ENCODE assay signal across 8 cellular contexts in genomic region chr4:185258741-185259140, GRCh38. TPM values are rescaled to one million over a fixed set of nuclear protein-coding genes. Genes with fewer than 3 reads are reported as not detected.
DNase-seq lines count a peak whose midpoint lies in the region; ATAC-seq, FAIRE-seq and TF ChIP-seq lines count a peak whose summit lies in the region.
"Not testable (repeated sequence)": the region's sequence is repeated elsewhere in the genome, so short reads cannot be mapped to it uniquely, and the experiment has no call there.

No MANE protein-coding gene starts in this region.

- not testable (repeated sequence) for H2BK20ac ChIP-seq in H1 (ENCODE audit: low read length)

- H4K20me1 ChIP-seq in H1 (replicated peaks in 1 of 2; ENCODE audit: control insufficient read depth in 1 of 2, insufficient read depth in 2 of 2, low read length in 2 of 2): not testable (repeated sequence)

- H3K27ac Mint-ChIP-seq in CD8-positive, alpha-beta T cell: peak overlapping the region; percentile 76
- not testable (repeated sequence) for H3K27ac Mint-ChIP-seq in activated CD4-positive, alpha-beta memory T cell treated with anti-CD3 and anti-CD28 coated beads for 36 hours

- H3K4ac ChIP-seq in H1 (replicated peaks; ENCODE audit: insufficient read length, low read depth, low read length): not testable (repeated sequence)

- H3K27me3 Mint-ChIP-seq in CD8-positive, alpha-beta T cell (ENCODE audit: low read depth); activated CD4-positive, alpha-beta memory T cell treated with anti-CD3 and anti-CD28 coated beads for 36 hours: not testable (repeated sequence)

- H3K4me2 ChIP-seq in H1 (ENCODE audit: insufficient read depth in 1 of 2, low read depth in 2 of 2, low read length in 2 of 2): not testable (repeated sequence)

- TF ChIP-seq CTCF in CD8-positive, alpha-beta T cell (IDR thresholded peaks at IDR 0.05); H1 (IDR thresholded peaks at IDR 0.05; ENCODE audit: control extremely low read depth in 1 of 3, insufficient read depth in 1 of 3, low read depth in 1 of 3, low read length in 3 of 3); kidney (IDR thresholded peaks at IDR 0.05; ENCODE audit: borderline replicate concordance, extremely low read depth, insufficient read depth): not testable (repeated sequence)

- intact Hi-C loops in CD8-positive, alpha-beta T cell (cut with DNase I, micrococcal nuclease); kidney (cut with DNase I): not testable (repeated sequence)
- intact Hi-C loops in activated CD4-positive, alpha-beta memory T cell treated with anti-CD3 and anti-CD28 coated beads for 36 hours (cut with micrococcal nuclease): loop anchor here (5.0 kb wide), 1 partner anchor 84 kb away; no protein-coding TSS in a partner anchor

- TF ChIP-seq RAD21 in H1 (IDR thresholded peaks at IDR 0.05 in 1 of 2, conservative IDR thresholded peaks at IDR 0.05 in 1 of 2; ENCODE audit: low read depth in 2 of 2, low read length in 2 of 2): not testable (repeated sequence)

- CTCF ChIA-PET in CD8-positive, alpha-beta T cell (lab: Charles Lee); activated CD4-positive, alpha-beta memory T cell treated with anti-CD3 and anti-CD28 coated beads for 36 hours (lab: Charles Lee); H1 (lab: Charles Lee; ENCODE audit: partially characterized antibody): not testable (repeated sequence)

- not testable (repeated sequence) for H2BK5ac ChIP-seq in H1 (ENCODE audit: low read depth, low read length)

- 89% methylated on average over 2 of the region's 2 CpGs; no CpG with 5 or more reads in 1 of the 2 experiments for WGBS in H1 (ENCODE audit: extremely low coverage in 1 of 2, insufficient coverage in 1 of 2, insufficient read length in 1 of 2, insufficient replicate concordance in 2 of 2, low coverage in 1 of 2, low lambda C conversion rate in 2 of 2, missing lambda C conversion rate in 1 of 2), 2 experiments
- WGBS in small intestine, 3 donors: 3 to 12% (median 10%) methylated on average over 2 of the region's 2 CpGs

- not testable (repeated sequence) for H3K4me3 Mint-ChIP-seq in CD8-positive, alpha-beta T cell; activated CD4-positive, alpha-beta memory T cell treated with anti-CD3 and anti-CD28 coated beads for 36 hours

- not testable (repeated sequence) for DNase-seq in CD8-positive, alpha-beta T cell; HTR-8/SVneo (ENCODE audit: insufficient read length, low spot score); H1 (ENCODE audit: low read depth in 1 of 2, low spot score in 2 of 2); kidney
- peak; percentile 59 for DNase-seq in NCI-H82 (lab: John Stamatoyannopoulos, UW)
- DNase-seq in activated CD4-positive, alpha-beta memory T cell treated with anti-CD3 and anti-CD28 coated beads for 36 hours: peak; percentile 40
- DNase-seq in small intestine: peak; percentile 28

- not testable (repeated sequence) for H3K9ac ChIP-seq in H1 (replicated peaks in 1 of 4; ENCODE audit: extremely low read depth in 1 of 4, low read depth in 3 of 4, low read length in 3 of 4); kidney (ENCODE audit: low read length in 2 of 2)

- not testable (repeated sequence) for H3K79me1 ChIP-seq in H1 (ENCODE audit: low read depth, low read length)

- peak; percentile 24 for ATAC-seq in CD8-positive, alpha-beta T cell
- ATAC-seq in GM19463 (IDR thresholded peaks at IDR 0.05; ENCODE audit: unreplicated experiment): peak; percentile 45

- H2BK12ac ChIP-seq in H1 (ENCODE audit: low read depth, low read length): not testable (repeated sequence)

- H3K23ac ChIP-seq in H1 (ENCODE audit: insufficient read length): not testable (repeated sequence)

- H2BK15ac ChIP-seq in H1 (ENCODE audit: low read length): not testable (repeated sequence)

- not testable (repeated sequence) for H3K56ac ChIP-seq in H1 (replicated peaks; ENCODE audit: insufficient read length, low read depth, low read length)

- TF ChIP-seq POLR2A in H1 (IDR thresholded peaks at IDR 0.05; ENCODE audit: control extremely low read depth in 1 of 2, low read depth in 2 of 2, low read length in 2 of 2): not testable (repeated sequence)

- not testable (repeated sequence) for H2BK120ac ChIP-seq in H1 (replicated peaks; ENCODE audit: low read depth, low read length)

- not testable (repeated sequence) for H3K14ac ChIP-seq in H1 (ENCODE audit: insufficient read length)

- H3K36me3 Mint-ChIP-seq in CD8-positive, alpha-beta T cell: not testable (repeated sequence)
- H3K36me3 Mint-ChIP-seq in activated CD4-positive, alpha-beta memory T cell treated with anti-CD3 and anti-CD28 coated beads for 36 hours: peaks cover 10% of the 10 kb centered on the region

- not testable (repeated sequence) for H2AK5ac ChIP-seq in H1 (ENCODE audit: low read depth, low read length)

- not testable (repeated sequence) for H3K9me3 Mint-ChIP-seq in CD8-positive, alpha-beta T cell; activated CD4-positive, alpha-beta memory T cell treated with anti-CD3 and anti-CD28 coated beads for 36 hours

- H2AFZ ChIP-seq in H1 (ENCODE audit: low read length): not testable (repeated sequence)

- POLR2A ChIA-PET in CD8-positive, alpha-beta T cell (lab: Charles Lee): interaction anchor here (0.8 kb wide), 1 partner anchor 824 kb away, joined by 3 read pairs; no protein-coding TSS in a partner anchor
- POLR2A ChIA-PET in activated CD4-positive, alpha-beta memory T cell treated with anti-CD3 and anti-CD28 coated beads for 36 hours (lab: Charles Lee); H1 (lab: Charles Lee; ENCODE audit: partially characterized antibody): not testable (repeated sequence)

- H3K27me3 ChIP-seq in CD8-positive, alpha-beta T cell (ENCODE audit: insufficient read depth, low read length); H1 (replicated peaks in 1 of 4; ENCODE audit: control insufficient read depth in 3 of 4, extremely low read depth in 1 of 4, insufficient read depth in 3 of 4, low read length in 3 of 4); small intestine (ENCODE audit: control insufficient read depth in 2 of 2, insufficient read depth in 2 of 2, low read length in 2 of 2): not testable (repeated sequence)

- not testable (repeated sequence) for H3K4me1 ChIP-seq in CD8-positive, alpha-beta T cell (ENCODE audit: insufficient read depth, low read length); H1 (replicated peaks in 1 of 4; ENCODE audit: control insufficient read depth in 3 of 4, insufficient read depth in 4 of 4, low read length in 3 of 4); kidney (ENCODE audit: control insufficient read depth in 1 of 2, insufficient read depth in 1 of 2, low read depth in 1 of 2, low read length in 2 of 2); small intestine (ENCODE audit: control insufficient read depth in 2 of 2, insufficient read depth in 1 of 2, low read depth in 1 of 2, low read length in 1 of 2)

- not testable (repeated sequence) for H3K4me3 ChIP-seq in CD8-positive, alpha-beta T cell (ENCODE audit: low read depth, low read length); H1 (ENCODE audit: extremely low read depth in 1 of 4, insufficient read depth in 2 of 4, low read depth in 3 of 4, low read length in 4 of 4); kidney (ENCODE audit: low read length in 2 of 2); small intestine (ENCODE audit: low read depth in 1 of 2, low read length in 2 of 2)

- FAIRE-seq in HTR-8/SVneo (lab: Jason Lieb, UNC) (peak; percentile 95), H1 (lab: Jason Lieb, UNC) (peak; percentile 62), kidney (lab: Jason Lieb, UNC) (peak; percentile 70), small intestine (lab: Jason Lieb, UNC) (peak; percentile 84)

- H3K18ac ChIP-seq in H1 (ENCODE audit: extremely low read depth, low read length): not testable (repeated sequence)

- not testable (repeated sequence) for H3K27ac ChIP-seq in CD8-positive, alpha-beta T cell (ENCODE audit: low read depth, low read length); H1 (ENCODE audit: low read depth, low read length); kidney (ENCODE audit: low read depth in 2 of 2, low read length in 2 of 2); small intestine (ENCODE audit: low read depth in 1 of 2, low read length in 1 of 2)

- not testable (repeated sequence) for TF ChIP-seq EP300 in H1 (IDR thresholded peaks at IDR 0.05; ENCODE audit: borderline replicate concordance in 1 of 2, low read depth in 2 of 2, low read length in 2 of 2)

- H4K91ac ChIP-seq in H1 (replicated peaks; ENCODE audit: insufficient read length, low read length): not testable (repeated sequence)

- H3K79me2 ChIP-seq in H1 (ENCODE audit: control insufficient read depth in 1 of 2, insufficient read depth in 2 of 2, low read length in 2 of 2): not testable (repeated sequence)

- not testable (repeated sequence) for H4K8ac ChIP-seq in H1 (ENCODE audit: extremely low read depth, insufficient read depth, low read length)

- H3K36me3 ChIP-seq in CD8-positive, alpha-beta T cell (ENCODE audit: insufficient read depth, low read length); H1 (ENCODE audit: control insufficient read depth in 2 of 4, insufficient read depth in 4 of 4, low read length in 3 of 4); kidney (ENCODE audit: control insufficient read depth in 1 of 2, insufficient read depth in 2 of 2, low read length in 2 of 2); small intestine (ENCODE audit: control insufficient read depth in 2 of 2, insufficient read depth in 2 of 2, low read length in 2 of 2): not testable (repeated sequence)

- not testable (repeated sequence) for H3K23me2 ChIP-seq in H1 (ENCODE audit: low read depth, low read length)

- not testable (repeated sequence) for H3K9me3 ChIP-seq in CD8-positive, alpha-beta T cell (ENCODE audit: low read length); H1 (ENCODE audit: insufficient read depth in 2 of 2, low read depth in 1 of 2, low read length in 1 of 2); kidney (ENCODE audit: control insufficient read depth in 1 of 2, low read length in 2 of 2); small intestine (ENCODE audit: control insufficient read depth, low read depth)

- H4K5ac ChIP-seq in H1 (ENCODE audit: insufficient read length, low read depth, low read length): not testable (repeated sequence)

- peaks cover 47% of the 10 kb centered on the region for H3K4me1 Mint-ChIP-seq in CD8-positive, alpha-beta T cell (ENCODE audit: low read depth)
- peaks cover 45% of the 10 kb centered on the region for H3K4me1 Mint-ChIP-seq in activated CD4-positive, alpha-beta memory T cell treated with anti-CD3 and anti-CD28 coated beads for 36 hours (ENCODE audit: low read depth)

RNA-seq across cellular contexts. Expression of gene SNX25, which starts 49.3 kb away (rescaled TPM):
- total RNA-seq in CD8-positive, alpha-beta T cell: 10 to 100 TPM; 18.0 to 18.2 TPM
- total RNA-seq in activated CD4-positive, alpha-beta memory T cell treated with anti-CD3 and anti-CD28 coated beads for 36 hours: 10 to 100 TPM; 18.9 to 21.6 TPM
- 16.1 and 19.9 TPM in 2 replicates for total RNA-seq in H1 (2021; fragmentation: NEBNext Ultra II Directional; extraction: Animal tissue kit (Norgen Biotek cat#: 25700))
- polyA plus RNA-seq in H1 (2011; rRNA removed) (4.6 and 5.4 TPM in 2 replicates), kidney (ENCODE audit: insufficient read depth, low read depth, low replicate concordance) (8.9 TPM), small intestine (1 to 10 TPM; 1.9 to 5.0 (median 2.5) TPM)
- 7.0 TPM for polyA plus RNA-seq in H1 (2011; cell fraction: cytosol; rRNA removed)
- 12.6 TPM for polyA plus RNA-seq in H1 (2011; cell fraction: nucleus; rRNA removed)
- 7.7 to 15.2 TPM (median 9.6 TPM) in 4 replicates for polyA plus RNA-seq in H1 (2012, experiment 1 of 2)
- polyA plus RNA-seq in H1 (2012, experiment 2 of 2): 0.91 TPM
- 9.7 TPM for polyA plus RNA-seq in H1 (2013, experiment 1 of 2)
- polyA plus RNA-seq in H1 (2013, experiment 2 of 2): 10.5 TPM
- polyA minus RNA-seq in H1 (2011; rRNA and poly(A)+ RNA removed): 50.2 and 60.9 TPM in 2 replicates
- polyA minus RNA-seq in H1 (2011; cell fraction: cytosol; rRNA and poly(A)+ RNA removed): 15.8 TPM
- 32.9 TPM for polyA minus RNA-seq in H1 (2011; cell fraction: nucleus; rRNA and poly(A)+ RNA removed)
- total RNA-seq in kidney: 19.4 TPM

RNA-seq across cellular contexts. Expression of gene CFAP97, which starts 54.9 kb away (rescaled TPM):
- 10 to 100 TPM; 18.8 to 20.4 TPM for total RNA-seq in CD8-positive, alpha-beta T cell
- 10 to 100 TPM; 47.5 to 48.6 TPM for total RNA-seq in activated CD4-positive, alpha-beta memory T cell treated with anti-CD3 and anti-CD28 coated beads for 36 hours
- total RNA-seq in H1 (2021; fragmentation: NEBNext Ultra II Directional; extraction: Animal tissue kit (Norgen Biotek cat#: 25700)): 35.6 and 40.4 TPM in 2 replicates
- polyA plus RNA-seq in H1 (2011; rRNA removed) (5.0 and 9.2 TPM in 2 replicates), kidney (ENCODE audit: insufficient read depth, low read depth, low replicate concordance) (8.0 TPM), small intestine (1 to 10 TPM; 1.6 to 7.4 (median 3.5) TPM)
- 10.9 TPM for polyA plus RNA-seq in H1 (2011; cell fraction: cytosol; rRNA removed)
- 12.9 TPM for polyA plus RNA-seq in H1 (2011; cell fraction: nucleus; rRNA removed)
- 8.7 to 19.8 TPM (median 12.8 TPM) in 4 replicates for polyA plus RNA-seq in H1 (2012, experiment 1 of 2)
- polyA plus RNA-seq in H1 (2012, experiment 2 of 2): 0.96 TPM
- 41.5 TPM for polyA plus RNA-seq in H1 (2013, experiment 1 of 2)
- polyA plus RNA-seq in H1 (2013, experiment 2 of 2): 37.4 TPM
- polyA minus RNA-seq in H1 (2011; rRNA and poly(A)+ RNA removed): 20.5 and 36.5 TPM in 2 replicates
- 12.0 TPM for polyA minus RNA-seq in H1 (2011; cell fraction: cytosol; rRNA and poly(A)+ RNA removed)
- 44.3 TPM for polyA minus RNA-seq in H1 (2011; cell fraction: nucleus; rRNA and poly(A)+ RNA removed)
- total RNA-seq in kidney: 39.4 TPM
